Comparison of ENCODE assay signal across 8 cellular contexts in genomic region chr5:129094924-129095797, GRCh38. TPM values are rescaled to one million over a fixed set of nuclear protein-coding genes. Genes with fewer than 3 reads are reported as not detected.
DNase-seq lines count a peak whose midpoint lies in the region; ATAC-seq and TF ChIP-seq lines count a peak whose summit lies in the region.

No MANE protein-coding gene starts in this region.

- H3K9me3 Mint-ChIP-seq in MCF 10A (ENCODE audit: unreplicated experiment) (no peaks in the 10 kb centered on the region), immature natural killer cell (no peaks in the 10 kb centered on the region)

- BruUV-seq in MCF 10A (replicated peaks; lab: Mats Ljungman, UMichigan): TSS peak; percentile 35

- H3K4me3 ChIP-seq in HUES64 (ENCODE audit: low read length): peak overlapping the region; percentile 95
- H3K4me3 ChIP-seq in smooth muscle cell: peak overlapping the region; percentile 90

- H3K27me3 ChIP-seq in HUES64 (ENCODE audit: insufficient read depth, low read length): peaks cover 59% of the 10 kb centered on the region
- H3K27me3 ChIP-seq in smooth muscle cell (ENCODE audit: low read depth): peaks cover 12% of the 10 kb centered on the region

- intact Hi-C loops in MCF 10A (cut with micrococcal nuclease): loop anchor here (1.0 to 10.0 kb wide), 3 partner anchors 190 to 880 kb away; partner anchors contain the start of gene FBN2

- H3K4me1 Mint-ChIP-seq in MCF 10A (ENCODE audit: insufficient read depth, unreplicated experiment) (peaks cover 20% of the 10 kb centered on the region), immature natural killer cell (peaks cover 19 to 39% of the 10 kb centered on the region in 2 donors)

- DNase-seq in T-helper 2 cell: peak in 4 of 5 experiments; percentile 13 to 60 (median 28)
- DNase-seq in MCF 10A (ENCODE audit: unreplicated experiment): peak; percentile 61
- DNase-seq in immature natural killer cell: peak; percentile 64 to 67 (median 65)
- peak; percentile 65 for DNase-seq in smooth muscle cell (lab: John Stamatoyannopoulos, UW; ENCODE audit: unreplicated experiment)
- DNase-seq in retina: no peak

- no peaks in the 10 kb centered on the region for H3K9me3 ChIP-seq in ES-I3 (ENCODE audit: control insufficient read depth, insufficient read depth, low read length)
- no peaks in the 10 kb centered on the region for H3K9me3 ChIP-seq in HUES64 (ENCODE audit: insufficient read depth, low read depth, low read length)
- no peaks in the 10 kb centered on the region for H3K9me3 ChIP-seq in smooth muscle cell (replicated peaks; ENCODE audit: low read depth)

- H3K27ac ChIP-seq in HUES64 (ENCODE audit: low read depth, low read length) (peak overlapping the region; percentile 12; the same call in 1 of the 2 replicates), smooth muscle cell (ENCODE audit: low read depth) (peak overlapping the region; percentile 23)

- peak overlapping the region; percentile 98 for H3K4me2 ChIP-seq in smooth muscle cell

- no peaks in the 10 kb centered on the region for H4K20me1 ChIP-seq in smooth muscle cell (ENCODE audit: low read depth)

- CTCF ChIA-PET in MCF 10A (lab: Yijun Ruan, JAX): interaction anchor here (0.5 to 2.5 kb wide), 25 partner anchors 12 to 1502 kb away, joined by 3 to 33 read pairs (median 4); no protein-coding TSS in a partner anchor

- peak overlapping the region; percentile 84 for H3K4me3 Mint-ChIP-seq in MCF 10A (ENCODE audit: unreplicated experiment)
- peak overlapping the region; percentile 81 to 92 (median 84) for H3K4me3 Mint-ChIP-seq in immature natural killer cell

- peaks cover 20% of the 10 kb centered on the region for H3K27me3 Mint-ChIP-seq in MCF 10A (ENCODE audit: insufficient read depth, unreplicated experiment)
- peaks cover 0 to 4% (median 0%) of the 10 kb centered on the region in 3 donors for H3K27me3 Mint-ChIP-seq in immature natural killer cell (ENCODE audit: low read depth in 3 of 3)

- H3K79me2 ChIP-seq in smooth muscle cell (ENCODE audit: low read depth): peaks cover 13% of the 10 kb centered on the region

- H3K36me3 Mint-ChIP-seq in MCF 10A (ENCODE audit: insufficient read depth, unreplicated experiment) (no peaks in the 10 kb centered on the region), immature natural killer cell (no peaks in the 10 kb centered on the region)

- no peaks in the 10 kb centered on the region for H3F3A ChIP-seq in smooth muscle cell (ENCODE audit: low read depth)

- peak; percentile 53 for ATAC-seq in GM21528 (IDR thresholded peaks at IDR 0.05; ENCODE audit: low FRiP score, unreplicated experiment)

- peak overlapping the region; percentile 92 for H2AFZ ChIP-seq in smooth muscle cell (ENCODE audit: low read depth)

- H3K9ac ChIP-seq in ES-I3 (ENCODE audit: low read depth, low read length) (peak overlapping the region; percentile 92), HUES64 (ENCODE audit: low read depth, low read length) (peak overlapping the region; percentile 81), smooth muscle cell (ENCODE audit: low read depth) (peak overlapping the region; percentile 86)

- H3K27ac Mint-ChIP-seq in MCF 10A (ENCODE audit: low read depth, unreplicated experiment): peak overlapping the region; percentile 46
- H3K27ac Mint-ChIP-seq in immature natural killer cell: peak overlapping the region; percentile 66 to 80 (median 72)

- H3K4me1 ChIP-seq in ES-I3 (ENCODE audit: insufficient read depth, low read length): peaks cover 6% of the 10 kb centered on the region; the same call in 1 of the 2 replicates
- peaks cover 18% of the 10 kb centered on the region for H3K4me1 ChIP-seq in HUES64 (ENCODE audit: insufficient read depth, low read length)
- H3K4me1 ChIP-seq in smooth muscle cell (ENCODE audit: low read depth): no peaks in the 10 kb centered on the region

- under 1% methylated on average over 58 of the region's 58 CpGs for WGBS in HUES64
- 2% methylated on average over 53 of the region's 58 CpGs for WGBS in smooth muscle cell (ENCODE audit: low lambda C conversion rate)

- POLR2A ChIA-PET in MCF 10A (lab: Yijun Ruan, JAX): interaction anchor here (0.6 to 2.0 kb wide), 27 partner anchors 8 to 925 kb away, joined by 3 to 9 read pairs (median 4); partner anchors contain the start of gene SLC27A6

- H3K36me3 ChIP-seq in ES-I3 (ENCODE audit: insufficient read depth, low read length) (no peaks in the 10 kb centered on the region), HUES64 (ENCODE audit: insufficient read depth, low read length) (no peaks in the 10 kb centered on the region), smooth muscle cell (ENCODE audit: low read depth) (no peaks in the 10 kb centered on the region)

- TF ChIP-seq CTCF in MCF 10A (IDR thresholded peaks at IDR 0.05; ENCODE audit: unreplicated experiment) (no peak), smooth muscle cell (IDR thresholded peaks at IDR 0.05; ENCODE audit: borderline replicate concordance, insufficient read depth, poor library complexity, severe bottlenecking) (no peak)

RNA-seq across cellular contexts. Expression of gene ISOC1, which starts 0.6 kb away (rescaled TPM):
- polyA plus RNA-seq in HUES64 (2013, experiment 1 of 2): 22.6 TPM
- 24.3 TPM for polyA plus RNA-seq in HUES64 (2013, experiment 2 of 2)
- total RNA-seq in MCF 10A (2022) (11.2 and 12.8 TPM in 2 replicates), smooth muscle cell (15.0 and 15.3 TPM in 2 replicates)
- polyA plus RNA-seq in immature natural killer cell (10 to 100 TPM; 30.1 to 49.8 (median 34.7) TPM), smooth muscle cell (12.6 and 16.2 TPM in 2 replicates)
